Comparison of ENCODE assay signal across 16 cellular contexts in the genomic region with DNA sequence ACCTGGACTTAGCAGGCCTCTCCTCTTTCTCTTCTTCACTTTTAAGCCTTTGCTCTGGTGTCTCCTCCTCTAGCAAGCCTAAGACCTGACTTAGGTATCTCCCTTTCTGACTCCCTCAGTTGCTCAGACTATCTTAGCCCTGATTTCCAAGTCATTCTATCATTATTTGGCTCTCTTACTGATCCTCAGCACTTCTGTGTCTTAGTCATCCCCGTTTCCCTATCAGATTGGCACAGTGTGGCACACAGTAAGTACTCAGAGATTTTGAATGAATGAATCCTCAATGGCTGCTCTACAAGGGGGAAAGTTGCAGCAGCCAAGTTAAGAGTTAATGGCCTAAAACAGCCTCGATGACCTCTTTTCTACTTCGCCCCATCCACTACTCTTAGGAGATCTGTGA.
"Had no signal": no experiment of that assay in that cellular context is flagged by ENCODE, and none has a peak within 500 bp of the region (broad histone marks: within the 10 kb centered on the region; RNA-seq: fewer than 3 reads in every experiment).

No MANE protein-coding gene starts in this region.

- H2AFZ ChIP-seq: hepatocyte had no signal

- H3K27ac Mint-ChIP-seq: activated naive CD8-positive, alpha-beta T cell treated with anti-CD3 and anti-CD28 coated beads, Interleukin-2, amount 10 ng/mL, durations not matched to agents 7 days and 5 days; brain; memory B cell had no signal

- H3K9me3 Mint-ChIP-seq: activated naive CD8-positive, alpha-beta T cell treated with anti-CD3 and anti-CD28 coated beads, Interleukin-2, amount 10 ng/mL, durations not matched to agents 7 days and 5 days; natural killer cell had no signal

- H3K27ac ChIP-seq: hepatocyte had no signal

- H3K4me2 ChIP-seq: hepatocyte had no signal

- H3K4me3 Mint-ChIP-seq: activated naive CD8-positive, alpha-beta T cell treated with anti-CD3 and anti-CD28 coated beads, Interleukin-2, amount 10 ng/mL, durations not matched to agents 7 days and 5 days; brain; memory B cell; natural killer cell had no signal

- H3K36me3 Mint-ChIP-seq: natural killer cell had no signal

- H3K4me3 ChIP-seq: hepatocyte had no signal

- H3K27me3 ChIP-seq: hepatocyte had no signal

- DNase-seq: activated CD4-positive, alpha-beta T cell treated with anti-CD3 and anti-CD28 coated beads, Interleukin-2, amount 50 U/mL, for 4 hours; activated naive CD4-positive, alpha-beta T cell; activated naive CD8-positive, alpha-beta T cell treated with anti-CD3 and anti-CD28 coated beads, Interleukin-2, amount 10 ng/mL, durations not matched to agents 7 days and 5 days; activated T-cell treated with anti-CD3 and anti-CD28 coated beads for 4 hours; cortex of kidney; effector memory CD4-positive, alpha-beta T cell; islet precursor cell; natural killer cell; small intestine; stimulated activated CD4-positive, alpha-beta T cell treated with anti-CD3 and anti-CD28 coated beads, Interleukin-4, amount 100 ng/mL, for 4 hours; stimulated activated CD8-positive, alpha-beta memory T cell treated with anti-CD3 and anti-CD28 coated beads, Interleukin-4, amount 100 ng/mL, for 48 hours; stimulated activated naive CD4-positive, alpha-beta T cell treated with Interleukin-2 at 50 U/mL for 16 hours had no signal

- ATAC-seq: activated CD4-positive, CD25-positive, alpha-beta regulatory T cell treated with anti-CD3 and anti-CD28 coated beads, Interleukin-2, amount 50 U/mL, for 24 hours; natural killer cell had no signal
